In the genomic region with DNA sequence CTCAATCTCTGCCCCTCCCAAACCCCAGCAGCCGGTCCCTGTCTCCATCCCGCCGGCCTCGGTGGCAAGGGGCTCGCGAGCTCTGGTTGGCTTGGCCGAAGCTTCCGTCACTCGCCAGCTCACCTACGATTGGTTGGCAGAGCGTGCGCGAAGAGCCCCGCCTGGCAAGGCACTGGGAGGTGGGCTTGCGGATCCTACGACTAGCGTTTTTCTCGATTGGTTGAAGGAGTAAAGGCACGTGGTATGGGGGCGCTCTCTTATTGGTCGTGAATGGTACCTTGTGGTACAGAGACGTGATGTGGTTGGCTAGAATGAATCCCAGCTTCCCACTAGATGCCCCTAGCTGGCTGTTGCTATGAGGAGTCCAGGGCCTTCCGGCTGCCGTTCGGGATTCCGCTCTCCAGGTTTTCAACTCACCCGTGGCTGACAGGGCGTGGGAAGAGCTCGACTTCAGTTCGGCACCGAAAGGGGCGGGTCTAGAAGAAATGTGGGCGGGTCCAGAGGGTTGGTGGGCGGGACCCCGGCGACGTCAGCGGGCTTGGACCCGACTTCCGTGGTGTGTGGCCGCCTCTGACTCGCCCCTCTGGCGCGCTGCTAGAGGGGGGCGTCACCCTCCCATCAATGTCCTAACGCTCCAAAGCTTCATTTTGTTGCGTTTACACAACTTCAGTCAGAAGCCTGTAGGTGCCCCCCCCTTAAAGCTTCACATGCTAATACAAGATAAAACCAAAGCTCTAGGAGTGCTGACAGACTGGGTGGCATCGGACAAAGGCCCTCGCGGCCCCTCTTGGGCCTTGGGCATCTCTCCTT, we compare ENCODE assay signal across 8 cellular contexts. TPM values are rescaled to one million over a fixed set of nuclear protein-coding genes. Genes with fewer than 3 reads are reported as not detected.
DNase-seq lines count a peak whose midpoint lies in the region; ATAC-seq and TF ChIP-seq lines count a peak whose summit lies in the region.

No MANE protein-coding gene starts in this region.

- H3K9me3 ChIP-seq in KOPT-K1 (ENCODE audit: insufficient read depth, low read length, poor library complexity, severe bottlenecking) (no peaks in the 10 kb centered on the region), Peyer's patch (no peaks in the 10 kb centered on the region), esophagus muscularis mucosa (no peaks in the 10 kb centered on the region), muscle layer of colon (ENCODE audit: low read length) (no peaks in the 10 kb centered on the region)

- TF ChIP-seq EP300 in esophagus muscularis mucosa (IDR thresholded peaks at IDR 0.05) = no peak

- intact Hi-C loops in esophagus muscularis mucosa (cut with DNase I) = loop anchor here (5.0 to 10.0 kb wide), 2 partner anchors 208 to 311 kb away; a partner anchor contains a TSS

- TF ChIP-seq POLR2A in Peyer's patch (IDR thresholded peaks at IDR 0.05) (peak in 1 of 2 donors; percentile 29), esophagus muscularis mucosa (IDR thresholded peaks at IDR 0.05; ENCODE audit: low read depth) (no peak)

- no peaks in the 10 kb centered on the region for H3K27me3 ChIP-seq in Peyer's patch
- no peaks in the 10 kb centered on the region for H3K27me3 ChIP-seq in esophagus muscularis mucosa
- no peaks in the 10 kb centered on the region for H3K27me3 ChIP-seq in muscle layer of colon (ENCODE audit: control insufficient read depth in 1 of 2, insufficient read depth in 2 of 2, low read length in 2 of 2)

- WGBS in esophagus muscularis mucosa = under 1% methylated on average over 35 of the region's 50 CpGs

- TF ChIP-seq CTCF in Peyer's patch (IDR thresholded peaks at IDR 0.05) = peak in 1 of 6 experiments; percentile 17
- TF ChIP-seq CTCF in esophagus muscularis mucosa (IDR thresholded peaks at IDR 0.05) = peak in 1 of 3 experiments; percentile 21

- 0 out of 2 replicates have a peak, but pooled peaks cover 1% of the 10 kb centered on the region for H3K36me3 ChIP-seq in KOPT-K1 (ENCODE audit: insufficient read depth, low read length)
- no peaks in the 10 kb centered on the region for H3K36me3 ChIP-seq in Peyer's patch
- H3K36me3 ChIP-seq in esophagus muscularis mucosa = peaks cover 0 to under 1% (median 0%) of the 10 kb centered on the region in 4 donors
- H3K36me3 ChIP-seq in muscle layer of colon (ENCODE audit: insufficient read depth, low read length) = no peaks in the 10 kb centered on the region

- H3K4me1 ChIP-seq in Peyer's patch = peaks cover 0 to 23% (median 5%) of the 10 kb centered on the region in 4 donors
- H3K4me1 ChIP-seq in esophagus muscularis mucosa = peaks cover 26 to 49% (median 37%) of the 10 kb centered on the region in 4 donors
- H3K4me1 ChIP-seq in muscle layer of colon (ENCODE audit: insufficient read depth, low read length) = peaks cover 18% of the 10 kb centered on the region

- peak; percentile 78 for ATAC-seq in GM21825 (IDR thresholded peaks at IDR 0.05; ENCODE audit: unreplicated experiment)

- DNase-seq in DMS79 treated with DMSO at 0.1 percent for 48 hours (lab: John Stamatoyannopoulos, UW) (peak; percentile 100), Peyer's patch (peak; percentile 96 to 99 (median 99)), activated T-helper 1 cell treated with Interleukin-2 at 50 U/mL for 16 hours (ENCODE audit: low read depth) (peak; percentile 94), esophagus muscularis mucosa (ENCODE audit: extremely low spot score) (peak; percentile 100)
- peak; percentile 95 to 99 for DNase-seq in stimulated activated CD8-positive, alpha-beta memory T cell treated with anti-CD3 and anti-CD28 coated beads, Interleukin-7, amount 100 ng/mL, for 1 hour (ENCODE audit: low read depth in 2 of 2)

- H3K4me3 ChIP-seq in Peyer's patch = peak overlapping the region; percentile 60 to 77 (median 69)
- H3K4me3 ChIP-seq in esophagus muscularis mucosa = peak overlapping the region; percentile 78 to 92 (median 83)
- peak overlapping the region; percentile 90 to 98 for H3K4me3 ChIP-seq in muscle layer of colon (ENCODE audit: low read depth in 1 of 2, low read length in 2 of 2)

- H3K9ac ChIP-seq in muscle layer of colon (ENCODE audit: low read length) = peak overlapping the region; percentile 94

- H3K27ac ChIP-seq in KOPT-K1 (ENCODE audit: low read depth, low read length, poor library complexity, severe bottlenecking) (peak overlapping the region; percentile 98), Peyer's patch (peak overlapping the region; percentile 93 to 100 (median 98)), esophagus muscularis mucosa (replicated peaks in 1 of 4) (peak overlapping the region; percentile 99 to 100 (median 100)), muscle layer of colon (ENCODE audit: low read depth, low read length) (peak overlapping the region; percentile 99)

RNA-seq across cellular contexts. Expression of a gene that starts 0.8 kb away (rescaled TPM):
- 10 to 100 TPM in 3 of 4 donors, 1 to 10 TPM in 1; 8.7 to 19.8 (median 16.4) TPM for total RNA-seq in Peyer's patch
- 10 to 100 TPM; 24.1 to 27.8 (median 26.0) TPM for total RNA-seq in esophagus muscularis mucosa

Comparison
In these comparisons a context has a peak if more than half of its experiments do, and no peak if none do; other contexts are left out.
1. Peak in every context shown above with its lines: DNase-seq, ATAC-seq, H3K4me3 ChIP-seq and H3K27ac ChIP-seq.